Comparison of ENCODE assay signal across 10 cellular contexts in genomic region chr3:6124875-6125274, GRCh38.
"Had no signal": no experiment of that assay in that cellular context is flagged by ENCODE, and none has a peak within 500 bp of the region (broad histone marks: within the 10 kb centered on the region; RNA-seq: fewer than 3 reads in every experiment).

No MANE protein-coding gene starts in this region.

- H3K9me3 ChIP-seq: HAP-1 had no signal

- H3K27ac ChIP-seq: GM23248 had no signal

- H3K36me3 ChIP-seq: HAP-1 had no signal

- ATAC-seq: HCT116 had no signal

- FAIRE-seq: H1, H54 had no signal

- DNase-seq: GM23248, GOT3, H9, HCEC 1CT, HFFc6 had no signal

- H3K4me1 ChIP-seq: HAP-1 had no signal

- H3K4me3 ChIP-seq: GM23248, GM23338, HAP-1 had no signal
